In the genomic region with DNA sequence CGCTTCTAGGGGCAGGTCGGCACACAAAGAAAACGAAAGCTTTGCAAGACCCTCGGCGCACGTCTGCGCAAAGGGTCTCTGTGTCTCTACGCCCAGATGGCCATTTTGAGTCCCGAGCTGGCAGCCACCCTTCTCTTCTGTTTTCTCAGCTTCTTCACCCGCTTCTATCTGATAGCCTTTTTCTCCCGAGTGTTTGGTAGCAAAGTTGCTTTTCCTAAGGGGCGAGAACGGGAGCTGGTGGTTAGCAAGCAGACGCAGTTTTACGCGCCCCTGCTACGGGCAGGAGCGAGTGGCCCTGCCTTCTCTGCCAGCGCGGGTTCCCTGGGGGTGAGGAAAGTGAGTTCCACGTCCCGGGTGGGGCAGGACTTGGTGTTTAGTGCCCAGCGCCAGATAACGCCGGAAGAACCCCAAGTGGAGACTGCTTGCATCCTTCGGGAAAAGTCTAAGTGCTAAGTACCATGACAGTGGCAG, we compare ENCODE assay signal across 9 cellular contexts. TPM values are rescaled to one million over a fixed set of nuclear protein-coding genes. Genes with fewer than 3 reads are reported as not detected.
DNase-seq lines count a peak whose midpoint lies in the region; ATAC-seq and TF ChIP-seq lines count a peak whose summit lies in the region.
"Had no signal": no experiment of that assay in that cellular context is flagged by ENCODE, and none has a peak within 500 bp of the region (broad histone marks: within the 10 kb centered on the region; RNA-seq: fewer than 3 reads in every experiment).

No MANE protein-coding gene starts in this region.

- DNase-seq in stimulated activated CD4-positive, alpha-beta T cell treated with anti-CD3 and anti-CD28 coated beads, Interleukin-15, amount 100 ng/mL, for 24 hours: peak; percentile 23
- DNase-seq in stimulated activated CD4-positive, alpha-beta T cell treated with anti-CD3 and anti-CD28 coated beads, Interleukin-4, amount 100 ng/mL, for 1 hour: no peak
- DNase-seq in PC-3 (peak; percentile 32), chondrocyte (ENCODE audit: low spot score) (no peak), memory B cell (ENCODE audit: low spot score in 2 of 2) (peak; percentile 1 to 27), uterus (peak in 1 of 2 donors; percentile 22), CD1c-positive myeloid dendritic cell (ENCODE audit: extremely low spot score) (no peak)

- H3K4me1 ChIP-seq in PC-3 (ENCODE audit: insufficient read depth, low read length): peaks cover 8% of the 10 kb centered on the region
- no peaks in the 10 kb centered on the region for H3K4me1 ChIP-seq in uterus

- no peak for TF ChIP-seq POLR2A in uterus (IDR thresholded peaks at IDR 0.05)

- no peak overlapping the region for H3K27ac Mint-ChIP-seq in chondrocyte (ENCODE audit: unreplicated experiment)
- H3K27ac Mint-ChIP-seq in memory B cell: no peak overlapping the region

- H3K4me3 Mint-ChIP-seq in chondrocyte (ENCODE audit: unreplicated experiment): peak overlapping the region; percentile 28
- peak overlapping the region; percentile 75 for H3K4me3 Mint-ChIP-seq in memory B cell

- CTCF ChIA-PET in PC-3 (lab: Charles Lee): no interaction called here

- intact Hi-C loops in PC-3 (cut with micrococcal nuclease): loop anchor here (10.0 kb wide), 1 partner anchor 341 kb away; no protein-coding TSS in a partner anchor
- intact Hi-C loops in uterus (cut with DNase I; ENCODE audit: low total_unique reads): no loop called here

- H3K9me2 ChIP-seq in PC-3 (replicated peaks; ENCODE audit: low read length): no peaks in the 10 kb centered on the region

- peak overlapping the region; percentile 55 for H3K9ac ChIP-seq in PC-3 (ENCODE audit: low read length)

- H3K4me1 Mint-ChIP-seq in chondrocyte (ENCODE audit: low read depth) (peaks cover 22% of the 10 kb centered on the region), memory B cell (peaks cover 24% of the 10 kb centered on the region)

- no TSS peak for BruUV-seq in PC-3 (replicated peaks; lab: Mats Ljungman, UMichigan)

- POLR2A ChIA-PET in PC-3 (lab: Charles Lee; ENCODE audit: unreplicated experiment): interaction anchor here (0.5 to 1.0 kb wide), 5 partner anchors 8 to 421 kb away, joined by 3 to 5 read pairs (median 3); a partner anchor contains a TSS

- H3K79me2 ChIP-seq in PC-3 (ENCODE audit: low read length): peaks cover 21% of the 10 kb centered on the region

- H3K27me3 ChIP-seq in PC-3 (ENCODE audit: low read length) (no peaks in the 10 kb centered on the region), uterus (no peaks in the 10 kb centered on the region)

- no peak overlapping the region for H3K27ac ChIP-seq in PC-3 (ENCODE audit: low read length)
- no peak overlapping the region for H3K27ac ChIP-seq in uterus
- H3K27ac ChIP-seq: epithelial cell of prostate had no signal

- peak overlapping the region; percentile 71 for H3K4me3 ChIP-seq in PC-3 (ENCODE audit: low read length)
- H3K4me3 ChIP-seq in uterus: peak overlapping the region; percentile 30 to 37

- H3K27me3 Mint-ChIP-seq in chondrocyte (ENCODE audit: low read depth) (no peaks in the 10 kb centered on the region), memory B cell (peaks cover 4% of the 10 kb centered on the region)

- H3K36me3 Mint-ChIP-seq in chondrocyte (ENCODE audit: low read depth): no peaks in the 10 kb centered on the region
- H3K36me3 Mint-ChIP-seq in memory B cell: no peaks in the 10 kb centered on the region

- H3K9me3 Mint-ChIP-seq in chondrocyte (ENCODE audit: low read depth) (no peaks in the 10 kb centered on the region), memory B cell (no peaks in the 10 kb centered on the region)

- H2AFZ ChIP-seq in PC-3 (ENCODE audit: low read length): peak overlapping the region; percentile 98

- H3K4me2 ChIP-seq in PC-3 (ENCODE audit: low read length): peak overlapping the region; percentile 94

- no peaks in the 10 kb centered on the region for H3K36me3 ChIP-seq in PC-3 (ENCODE audit: low read depth, low read length)
- H3K36me3 ChIP-seq in uterus: no peaks in the 10 kb centered on the region

- H3K9me3 ChIP-seq in PC-3 (ENCODE audit: low read length): no peaks in the 10 kb centered on the region
- H3K9me3 ChIP-seq in uterus: no peaks in the 10 kb centered on the region

- ATAC-seq in PC-3 (peak; percentile 9), memory B cell (ENCODE audit: low read depth) (no peak), GM18511 (IDR thresholded peaks at IDR 0.05; ENCODE audit: unreplicated experiment) (no peak)

- H4K20me1 ChIP-seq in PC-3 (ENCODE audit: low read length): peaks cover 16% of the 10 kb centered on the region

- H3F3A ChIP-seq in PC-3 (ENCODE audit: low read length, unreplicated experiment): no peaks in the 10 kb centered on the region

- TF ChIP-seq CTCF in PC-3 (conservative IDR thresholded peaks at IDR 0.05; ENCODE audit: low read depth, low read length) (no peak), chondrocyte (IDR thresholded peaks at IDR 0.05) (no peak), uterus (IDR thresholded peaks at IDR 0.05) (no peak)

RNA-seq across cellular contexts. Expression of a gene that starts 2.9 kb away (rescaled TPM):
- total RNA-seq in PC-3 (2014; rRNA removed): 41.6 and 45.8 TPM in 2 replicates
- total RNA-seq in chondrocyte: 32.8 to 36.2 TPM (median 34.5 TPM) in 3 replicates
- total RNA-seq in uterus: 10 to 100 TPM; 17.6 to 59.5 (median 38.1) TPM

RNA-seq across cellular contexts. Expression of a gene that starts 8.7 kb away (rescaled TPM):
- total RNA-seq in PC-3 (2014; rRNA removed) (6.6 and 7.9 TPM in 2 replicates), chondrocyte (not detected in 3 replicates), uterus (not detected)

Comparison
In these comparisons a context has a peak if more than half of its experiments do, and no peak if none do; other contexts are left out.
1. DNase-seq: peak in stimulated activated CD4-positive, alpha-beta T cell treated with anti-CD3 and anti-CD28 coated beads, Interleukin-15, amount 100 ng/mL, for 24 hours (single experiment), PC-3 (single experiment) and memory B cell (2 of 2); none in stimulated activated CD4-positive, alpha-beta T cell treated with anti-CD3 and anti-CD28 coated beads, Interleukin-4, amount 100 ng/mL, for 1 hour (single experiment), chondrocyte (single experiment) and CD1c-positive myeloid dendritic cell (single experiment).